ENCODE assay signal across 19 cellular contexts in the genomic region with DNA sequence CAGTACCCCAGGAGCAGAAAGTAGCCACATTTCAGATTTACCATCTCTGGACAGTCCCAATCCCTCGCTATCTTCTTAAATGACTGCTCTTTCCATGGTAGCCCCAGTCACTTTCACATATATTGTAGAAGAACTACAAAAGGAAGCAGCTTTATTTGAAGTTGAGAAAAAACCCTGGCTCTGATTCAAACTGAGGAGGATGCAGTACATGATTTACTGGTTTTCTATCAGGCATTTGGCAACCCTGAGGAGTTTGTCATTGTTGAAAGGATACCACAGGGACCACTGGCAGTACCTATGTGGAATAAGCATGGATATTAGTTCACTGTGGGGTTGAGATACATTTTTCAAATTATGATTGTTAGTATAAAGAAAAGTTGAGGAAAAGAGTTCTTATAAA.
DNase-seq lines count a peak whose midpoint lies in the region; ATAC-seq and TF ChIP-seq lines count a peak whose summit lies in the region.
"Had no signal": no experiment of that assay in that cellular context is flagged by ENCODE, and none has a peak within 500 bp of the region (broad histone marks: within the 10 kb centered on the region; RNA-seq: fewer than 3 reads in every experiment).

No MANE protein-coding gene starts in this region.

- DNase-seq in NCI-H446 (lab: John Stamatoyannopoulos, UW), result peak; percentile 5 to 19
- DNase-seq in fibroblast of mammary gland (ENCODE audit: low read depth), result peak; percentile 21
- peak; percentile 37 for DNase-seq in renal cortical epithelial cell (ENCODE audit: low read depth)
- DNase-seq in NCI-H2081 treated with DMSO at 0.1 percent for 48 hours (lab: John Stamatoyannopoulos, UW), result no peak
- no peak for DNase-seq in DMS153 treated with DMSO at 0.1 percent for 48 hours (lab: John Stamatoyannopoulos, UW; ENCODE audit: unreplicated experiment)
- DNase-seq: BE2C, KG1, NCI-H1092 treated with DMSO at 0.1 percent for 48 hours, NCI-H1436 treated with DMSO at 0.1 percent for 48 hours, NCI-H1930, NCI-H2171, NCI-H526 treated with DMSO at 0.1 percent for 48 hours, SHP77 treated with DMSO at 0.1 percent for 48 hours, SW 1271 had no signal

- peak overlapping the region; percentile 52 for H3K27ac ChIP-seq in VCaP
- H3K27ac ChIP-seq: RWPE1, SK-N-MC had no signal

- ATAC-seq in GM19395 (IDR thresholded peaks at IDR 0.05; ENCODE audit: unreplicated experiment), result no peak
- ATAC-seq: HCT116 had no signal

- TF ChIP-seq CTCF in VCaP (conservative IDR thresholded peaks at IDR 0.05) (no peak), fibroblast of mammary gland (conservative IDR thresholded peaks at IDR 0.05; ENCODE audit: control insufficient read depth, insufficient read depth, low read depth, low read length) (no peak)

- no peak overlapping the region for H3K4me3 ChIP-seq in fibroblast of mammary gland (ENCODE audit: control insufficient read depth, low read depth, low read length)
- H3K4me3 ChIP-seq: SK-N-MC had no signal

Comparison
In these comparisons a context has a peak if more than half of its experiments do, and no peak if none do; other contexts are left out.
1. DNase-seq: peak in NCI-H446 (2 of 2), fibroblast of mammary gland (single experiment) and renal cortical epithelial cell (single experiment); none in NCI-H2081 treated with DMSO at 0.1 percent for 48 hours (single experiment) and DMS153 treated with DMSO at 0.1 percent for 48 hours (single experiment).